ENCODE assay signal across 18 cellular contexts in the genomic region with DNA sequence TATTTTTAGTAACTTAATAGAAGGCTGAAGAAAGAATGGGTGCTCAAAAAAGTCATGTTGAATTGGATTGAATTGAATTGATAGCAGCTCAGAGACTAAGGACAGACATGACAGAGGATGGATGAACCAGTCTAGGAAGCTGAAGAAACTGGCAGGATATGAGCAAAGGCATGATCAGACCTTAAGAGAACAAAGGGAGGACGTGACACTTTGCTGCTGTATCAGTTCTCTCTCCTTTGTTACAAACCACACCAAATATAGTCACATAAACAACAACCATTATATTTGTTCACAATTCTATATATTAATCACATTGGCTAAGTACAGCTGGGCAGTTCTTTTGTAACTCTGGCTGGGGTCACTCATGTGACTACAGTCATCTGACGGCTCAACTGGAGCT.
DNase-seq lines count a peak whose midpoint lies in the region; ATAC-seq and TF ChIP-seq lines count a peak whose summit lies in the region.
"Had no signal": no experiment of that assay in that cellular context is flagged by ENCODE, and none has a peak within 500 bp of the region (broad histone marks: within the 10 kb centered on the region; RNA-seq: fewer than 3 reads in every experiment).

No MANE protein-coding gene starts in this region.

- no TSS peak for BruUV-seq in IMR-90 (replicated peaks; lab: Mats Ljungman, UMichigan)

- H3K9me3 Mint-ChIP-seq in endodermal cell = no peaks in the 10 kb centered on the region

- no peak overlapping the region for H3K56ac ChIP-seq in IMR-90 (ENCODE audit: extremely low read depth, insufficient read depth, low read length)

- H3K23ac ChIP-seq in IMR-90 (ENCODE audit: low read depth, low read length) = no peak overlapping the region

- H4K91ac ChIP-seq in IMR-90 (ENCODE audit: insufficient read depth, low read depth, low read length) = no peak overlapping the region

- H3K27ac Mint-ChIP-seq in endodermal cell = peak overlapping the region; percentile 42

- peak overlapping the region; percentile 5 for H2BK20ac ChIP-seq in IMR-90 (ENCODE audit: low read depth, low read length)

- no peak overlapping the region for H3K14ac ChIP-seq in IMR-90 (replicated peaks; ENCODE audit: low read depth, low read length)

- no peak overlapping the region for H2AFZ ChIP-seq in IMR-90 (replicated peaks; ENCODE audit: low read length, poor library complexity)

- H2BK15ac ChIP-seq in IMR-90 (ENCODE audit: low read depth, low read length) = peak overlapping the region; percentile 19; the same call in 1 of the 3 replicates

- H2AK5ac ChIP-seq in IMR-90 (ENCODE audit: low read depth, low read length) = 0 out of 2 replicates have a peak overlapping the region, but pooled peaks have one; percentile 40

- H3K4me2 ChIP-seq in IMR-90 (ENCODE audit: low read depth, low read length) = no peak overlapping the region

- peaks cover 66% of the 10 kb centered on the region for H3K36me3 Mint-ChIP-seq in endodermal cell (ENCODE audit: low read depth)

- H3K27me3 Mint-ChIP-seq in endodermal cell (ENCODE audit: insufficient read depth) = no peaks in the 10 kb centered on the region

- no peak overlapping the region for H2AK9ac ChIP-seq in IMR-90 (replicated peaks; ENCODE audit: low read depth, low read length, poor library complexity)

- H3K9ac ChIP-seq in IMR-90 (ENCODE audit: low read depth, low read length) (no peak overlapping the region), endodermal cell (ENCODE audit: extremely low read depth, low read length, poor library complexity, severe bottlenecking) (no peak overlapping the region)

- no peaks in the 10 kb centered on the region for H3K79me1 ChIP-seq in IMR-90 (ENCODE audit: low read depth in 1 of 2, low read length in 2 of 2)

- no peak for TF ChIP-seq RAD21 in IMR-90 (IDR thresholded peaks at IDR 0.05; ENCODE audit: low read length)

- H3K9me1 ChIP-seq in IMR-90 (ENCODE audit: insufficient read depth, low read length) = no peaks in the 10 kb centered on the region; the same call in 1 of the 2 replicates

- no peak for DNase-seq in IMR-90
- DNase-seq in endodermal cell = no peak
- DNase-seq in glomerular endothelial cell (ENCODE audit: extremely low read depth, low read depth, low spot score) = peak; percentile 56
- no peak for DNase-seq in brain microvascular endothelial cell
- no peak for DNase-seq in GOT3 (lab: John Stamatoyannopoulos, UW)
- DNase-seq: AML-193, DMS79, H7, NCI-H1105, NCI-H2107, NCI-H510A, NCI-H748 treated with DMSO at 0.1 percent for 48 hours, OCI-M1, SHP77 treated with DMSO at 0.1 percent for 48 hours had no signal

- H4K5ac ChIP-seq in IMR-90 (ENCODE audit: low read depth, low read length) = peak overlapping the region; percentile 48; the same call in 1 of the 2 replicates

- H3K36me3 ChIP-seq in IMR-90 (ENCODE audit: control insufficient read depth, insufficient read depth, low read length) = no peaks in the 10 kb centered on the region
- peaks cover 73% of the 10 kb centered on the region for H3K36me3 ChIP-seq in endodermal cell (ENCODE audit: control insufficient read depth, insufficient read depth, low read length)
- H3K36me3 ChIP-seq in brain microvascular endothelial cell (replicated peaks) = no peaks in the 10 kb centered on the region

- H4K8ac ChIP-seq in IMR-90 (ENCODE audit: low read depth in 2 of 2, low read length in 2 of 2) = no peak overlapping the region

- H4K20me1 ChIP-seq in IMR-90 (ENCODE audit: insufficient read depth, low read length) = no peaks in the 10 kb centered on the region

- H3K4me3 Mint-ChIP-seq in endodermal cell = no peak overlapping the region

- dilution Hi-C loops in IMR-90 (cut with HindIII; ENCODE audit: low sequenced_read_pairs, unreplicated experiment) = no loop called here

- intact Hi-C loops in IMR-90 (cut with micrococcal nuclease) = loop anchor here (5.0 kb wide), 1 partner anchor 298 kb away; no protein-coding TSS in a partner anchor

- 0 out of 2 replicates have a peak overlapping the region, but pooled peaks have one; percentile 1 for H2BK120ac ChIP-seq in IMR-90 (ENCODE audit: low read depth, low read length)

- H3K4me1 ChIP-seq in IMR-90 (ENCODE audit: control insufficient read depth, insufficient read depth, low read length) (peaks cover 2% of the 10 kb centered on the region; the same call in 1 of the 2 replicates), endodermal cell (ENCODE audit: control insufficient read depth, insufficient read depth, low read length) (no peaks in the 10 kb centered on the region)

- peak overlapping the region; percentile 64; the same call in 1 of the 2 replicates for H3K18ac ChIP-seq in IMR-90 (ENCODE audit: low read depth, low read length)

- no peak overlapping the region for H2BK5ac ChIP-seq in IMR-90 (ENCODE audit: low read depth, low read length, poor library complexity, severe bottlenecking)

- no peak for TF ChIP-seq POLR2A in IMR-90 (IDR thresholded peaks at IDR 0.05; ENCODE audit: low read depth, low read length)

- in situ Hi-C loops in IMR-90 (cut with MboI; ENCODE audit: low sequenced_read_pairs) = no loop called here
- in situ Hi-C loops in brain microvascular endothelial cell (cut with HindIII; ENCODE audit: low pct_ligation_motif_present, low sequenced_read_pairs) = no loop called here

- H3K27me3 ChIP-seq in IMR-90 (ENCODE audit: control insufficient read depth, insufficient read depth, low read length) (peaks cover 4% of the 10 kb centered on the region), endodermal cell (ENCODE audit: control insufficient read depth, insufficient read depth, low read length, poor library complexity, severe bottlenecking) (no peaks in the 10 kb centered on the region), brain microvascular endothelial cell (replicated peaks) (no peaks in the 10 kb centered on the region)

- H3K4ac ChIP-seq in IMR-90 (ENCODE audit: low read depth, low read length) = no peak overlapping the region

- H3K9me3 ChIP-seq in IMR-90 (ENCODE audit: control insufficient read depth, insufficient read depth, low read length) (no peaks in the 10 kb centered on the region), endodermal cell (ENCODE audit: control insufficient read depth, low read length) (no peaks in the 10 kb centered on the region)

- POLR2A ChIA-PET in IMR-90 (lab: Charles Lee; ENCODE audit: unreplicated experiment) = no interaction called here

- H3K4me1 Mint-ChIP-seq in endodermal cell = peaks cover 15% of the 10 kb centered on the region

- CTCF ChIA-PET in IMR-90 (lab: Yijun Ruan, JAX) = interaction anchor here (0.8 to 3.0 kb wide), 2 partner anchors 124 to 222 kb away, joined by 3 to 16 read pairs; no protein-coding TSS in a partner anchor

- no peak for TF ChIP-seq CTCF in IMR-90 (conservative IDR thresholded peaks at IDR 0.05; ENCODE audit: low read depth, low read length)
- TF ChIP-seq CTCF in endodermal cell (conservative IDR thresholded peaks at IDR 0.05) = no peak
- no peak for TF ChIP-seq CTCF in brain microvascular endothelial cell (IDR thresholded peaks at IDR 0.05; ENCODE audit: low read depth, low read length, missing control alignments)

- ATAC-seq in IMR-90 (ENCODE audit: low read depth) = no peak
- ATAC-seq in HG02623 (IDR thresholded peaks at IDR 0.05; ENCODE audit: unreplicated experiment) = no peak
- ATAC-seq in GM18867 (IDR thresholded peaks at IDR 0.05; ENCODE audit: unreplicated experiment) = no peak
- ATAC-seq: K562 had no signal

- H3K27ac ChIP-seq in IMR-90 (ENCODE audit: insufficient read depth, low read length) (no peak overlapping the region), endodermal cell (ENCODE audit: low read depth, low read length) (no peak overlapping the region), brain microvascular endothelial cell (no peak overlapping the region)
- H3K27ac ChIP-seq: C4-2B had no signal

- WGBS in IMR-90 (ENCODE audit: extremely low coverage in 2 of 2, insufficient read length in 1 of 2), 2 experiments = 100% methylated on average over 1 of the region's 2 CpGs; no CpG with 5 or more reads in 1 of the 2 experiments
- 79 to 93% methylated on average over 2 of the region's 2 CpGs for WGBS in endodermal cell (ENCODE audit: insufficient coverage in 1 of 2, insufficient read length in 1 of 2), 2 experiments

- H3K4me3 ChIP-seq in IMR-90 (ENCODE audit: insufficient read depth, low read depth, low read length) (no peak overlapping the region), endodermal cell (ENCODE audit: low read length) (no peak overlapping the region), brain microvascular endothelial cell (ENCODE audit: low read depth, low read length) (no peak overlapping the region)
- H3K4me3 ChIP-seq: K562 had no signal

TF ChIP-seq in IMR-90, 13 proteins besides CTCF, POLR2A, EP300 and RAD21 (continues in another document):
- TF ChIP-seq RFX5 (IDR thresholded peaks at IDR 0.05; ENCODE audit: low read depth, low read length) (no peak), MXI1 (IDR thresholded peaks at IDR 0.05; ENCODE audit: borderline replicate concordance, low read depth, low read length) (no peak), CHD1 (IDR thresholded peaks at IDR 0.05; ENCODE audit: low read depth, low read length) (no peak), RCOR1 (IDR thresholded peaks at IDR 0.05; ENCODE audit: insufficient replicate concordance, low read length) (no peak), MAFK (IDR thresholded peaks at IDR 0.05; ENCODE audit: low read depth, low read length) (no peak), SMC3 (IDR thresholded peaks at IDR 0.05; ENCODE audit: low read depth, low read length) (no peak), USF2 (IDR thresholded peaks at IDR 0.05; ENCODE audit: low read depth, low read length) (no peak), ELK1 (IDR thresholded peaks at IDR 0.05; ENCODE audit: borderline replicate concordance, low read depth, low read length) (no peak), CEBPB (IDR thresholded peaks at IDR 0.05; ENCODE audit: low read depth, low read length) (no peak), FOS (IDR thresholded peaks at IDR 0.05; ENCODE audit: low read depth, low read length) (no peak), MAZ (IDR thresholded peaks at IDR 0.05; ENCODE audit: borderline replicate concordance, low read depth, low read length) (no peak)
